Comparison of ENCODE assay signal across 1 cellular context in the genomic region with DNA sequence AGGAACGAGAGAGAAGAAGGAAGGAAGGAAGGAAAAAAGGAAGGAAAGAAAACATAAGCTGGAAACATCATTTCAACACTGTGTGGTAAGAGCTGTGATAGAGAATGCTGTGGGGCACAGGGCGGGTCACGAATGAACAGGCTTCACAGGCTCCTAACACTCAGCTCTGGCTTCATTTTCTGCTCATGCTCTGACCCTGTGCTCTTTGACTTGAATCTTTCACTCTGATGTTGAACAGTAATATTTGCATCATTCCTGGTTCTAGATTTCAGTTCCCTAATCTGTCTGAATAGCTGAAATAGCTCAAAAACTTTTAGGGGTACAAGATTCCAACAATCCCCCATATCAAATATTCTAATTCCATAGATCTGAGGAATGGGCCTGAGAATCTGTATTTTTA.
TF ChIP-seq lines count a peak whose summit lies in the region.

No MANE protein-coding gene starts in this region.

TF ChIP-seq in GM23338, 12 proteins besides CTCF, POLR2A, EP300 and RAD21 (continued from another document):
- TF ChIP-seq, protein P1, sequence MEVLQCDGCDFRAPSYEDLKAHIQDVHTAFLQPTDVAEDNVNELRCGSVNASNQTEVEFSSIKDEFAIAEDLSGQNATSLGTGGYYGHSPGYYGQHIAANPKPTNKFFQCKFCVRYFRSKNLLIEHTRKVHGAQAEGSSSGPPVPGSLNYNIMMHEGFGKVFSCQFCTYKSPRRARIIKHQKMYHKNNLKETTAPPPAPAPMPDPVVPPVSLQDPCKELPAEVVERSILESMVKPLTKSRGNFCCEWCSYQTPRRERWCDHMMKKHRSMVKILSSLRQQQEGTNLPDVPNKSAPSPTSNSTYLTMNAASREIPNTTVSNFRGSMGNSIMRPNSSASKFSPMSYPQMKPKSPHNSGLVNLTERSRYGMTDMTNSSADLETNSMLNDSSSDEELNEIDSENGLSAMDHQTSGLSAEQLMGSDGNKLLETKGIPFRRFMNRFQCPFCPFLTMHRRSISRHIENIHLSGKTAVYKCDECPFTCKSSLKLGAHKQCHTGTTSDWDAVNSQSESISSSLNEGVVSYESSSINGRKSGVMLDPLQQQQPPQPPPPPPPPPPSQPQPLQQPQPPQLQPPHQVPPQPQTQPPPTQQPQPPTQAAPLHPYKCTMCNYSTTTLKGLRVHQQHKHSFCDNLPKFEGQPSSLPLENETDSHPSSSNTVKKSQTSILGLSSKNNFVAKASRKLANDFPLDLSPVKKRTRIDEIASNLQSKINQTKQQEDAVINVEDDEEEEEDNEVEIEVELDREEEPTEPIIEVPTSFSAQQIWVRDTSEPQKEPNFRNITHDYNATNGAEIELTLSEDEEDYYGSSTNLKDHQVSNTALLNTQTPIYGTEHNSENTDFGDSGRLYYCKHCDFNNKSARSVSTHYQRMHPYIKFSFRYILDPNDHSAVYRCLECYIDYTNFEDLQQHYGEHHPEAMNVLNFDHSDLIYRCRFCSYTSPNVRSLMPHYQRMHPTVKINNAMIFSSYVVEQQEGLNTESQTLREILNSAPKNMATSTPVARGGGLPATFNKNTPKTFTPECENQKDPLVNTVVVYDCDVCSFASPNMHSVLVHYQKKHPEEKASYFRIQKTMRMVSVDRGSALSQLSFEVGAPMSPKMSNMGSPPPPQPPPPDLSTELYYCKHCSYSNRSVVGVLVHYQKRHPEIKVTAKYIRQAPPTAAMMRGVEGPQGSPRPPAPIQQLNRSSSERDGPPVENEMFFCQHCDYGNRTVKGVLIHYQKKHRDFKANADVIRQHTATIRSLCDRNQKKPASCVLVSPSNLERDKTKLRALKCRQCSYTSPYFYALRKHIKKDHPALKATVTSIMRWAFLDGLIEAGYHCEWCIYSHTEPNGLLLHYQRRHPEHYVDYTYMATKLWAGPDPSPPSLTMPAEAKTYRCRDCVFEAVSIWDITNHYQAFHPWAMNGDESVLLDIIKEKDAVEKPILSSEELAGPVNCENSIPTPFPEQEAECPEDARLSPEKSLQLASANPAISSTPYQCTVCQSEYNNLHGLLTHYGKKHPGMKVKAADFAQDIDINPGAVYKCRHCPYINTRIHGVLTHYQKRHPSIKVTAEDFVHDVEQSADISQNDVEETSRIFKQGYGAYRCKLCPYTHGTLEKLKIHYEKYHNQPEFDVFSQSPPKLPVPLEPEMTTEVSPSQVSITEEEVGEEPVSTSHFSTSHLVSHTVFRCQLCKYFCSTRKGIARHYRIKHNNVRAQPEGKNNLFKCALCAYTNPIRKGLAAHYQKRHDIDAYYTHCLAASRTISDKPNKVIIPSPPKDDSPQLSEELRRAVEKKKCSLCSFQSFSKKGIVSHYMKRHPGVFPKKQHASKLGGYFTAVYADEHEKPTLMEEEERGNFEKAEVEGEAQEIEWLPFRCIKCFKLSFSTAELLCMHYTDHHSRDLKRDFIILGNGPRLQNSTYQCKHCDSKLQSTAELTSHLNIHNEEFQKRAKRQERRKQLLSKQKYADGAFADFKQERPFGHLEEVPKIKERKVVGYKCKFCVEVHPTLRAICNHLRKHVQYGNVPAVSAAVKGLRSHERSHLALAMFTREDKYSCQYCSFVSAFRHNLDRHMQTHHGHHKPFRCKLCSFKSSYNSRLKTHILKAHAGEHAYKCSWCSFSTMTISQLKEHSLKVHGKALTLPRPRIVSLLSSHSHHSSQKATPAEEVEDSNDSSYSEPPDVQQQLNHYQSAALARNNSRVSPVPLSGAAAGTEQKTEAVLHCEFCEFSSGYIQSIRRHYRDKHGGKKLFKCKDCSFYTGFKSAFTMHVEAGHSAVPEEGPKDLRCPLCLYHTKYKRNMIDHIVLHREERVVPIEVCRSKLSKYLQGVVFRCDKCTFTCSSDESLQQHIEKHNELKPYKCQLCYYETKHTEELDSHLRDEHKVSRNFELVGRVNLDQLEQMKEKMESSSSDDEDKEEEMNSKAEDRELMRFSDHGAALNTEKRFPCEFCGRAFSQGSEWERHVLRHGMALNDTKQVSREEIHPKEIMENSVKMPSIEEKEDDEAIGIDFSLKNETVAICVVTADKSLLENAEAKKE (CRISPR knock-in tag; IDR thresholded peaks at IDR 0.05) = no peak
